ENCODE assay signal across 16 cellular contexts in the genomic region with DNA sequence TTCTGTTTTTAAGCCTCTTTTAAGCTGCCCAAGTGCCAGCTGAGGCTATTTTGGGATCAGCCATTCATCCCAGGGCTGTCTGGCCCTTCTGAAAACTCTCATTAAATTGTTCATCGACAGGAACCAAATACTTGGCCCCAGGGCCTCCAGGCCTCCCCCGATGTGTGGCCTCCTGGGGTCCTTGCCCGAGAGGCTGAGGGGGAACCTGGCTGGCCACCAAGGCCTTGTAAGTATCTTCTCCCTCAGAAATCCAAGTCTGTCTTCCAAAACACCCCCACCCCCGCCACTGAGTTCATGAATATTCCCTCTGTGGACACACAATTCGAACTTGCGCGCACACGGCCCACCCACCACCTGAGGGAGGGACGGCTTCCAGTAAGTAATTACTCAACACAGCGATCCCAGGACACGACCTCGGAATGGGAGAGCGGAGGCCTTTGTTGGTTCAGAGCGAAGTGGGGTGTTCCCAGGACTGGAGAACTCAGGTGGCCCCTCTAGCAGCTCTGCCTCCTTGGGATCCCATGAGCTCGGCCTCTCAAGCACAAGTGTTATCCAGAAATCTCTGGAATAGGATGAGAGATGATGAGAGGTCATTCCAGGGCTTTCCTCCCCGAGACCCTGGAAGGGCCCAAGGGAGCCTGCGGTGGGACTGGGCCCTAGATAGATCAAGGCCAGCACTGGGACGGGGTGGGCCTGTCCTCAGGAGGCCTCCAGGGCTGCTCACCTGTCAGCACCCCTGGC.
DNase-seq lines count a peak whose midpoint lies in the region; ATAC-seq and TF ChIP-seq lines count a peak whose summit lies in the region.
"Had no signal": no experiment of that assay in that cellular context is flagged by ENCODE, and none has a peak within 500 bp of the region (broad histone marks: within the 10 kb centered on the region; RNA-seq: fewer than 3 reads in every experiment).

No MANE protein-coding gene starts in this region.

- H3K36me3 ChIP-seq in heart right ventricle = no peaks in the 10 kb centered on the region
- H3K36me3 ChIP-seq: HAP-1 had no signal

- H3K4me1 ChIP-seq in heart right ventricle = peaks cover 0 to 22% (median 5%) of the 10 kb centered on the region in 9 donors
- H3K4me1 ChIP-seq: HAP-1 had no signal

- WGBS in heart right ventricle, 2 donors = 89 to 90% methylated on average over 18 of the region's 18 CpGs

- TF ChIP-seq CTCF in heart right ventricle (IDR thresholded peaks at IDR 0.05) (no peak), GM10266 (IDR thresholded peaks at IDR 0.05; ENCODE audit: control insufficient read depth, insufficient read depth, low read depth, missing control alignments) (no peak)

- peaks cover 0 to 11% (median 5%) of the 10 kb centered on the region in 7 donors for H3K27me3 ChIP-seq in heart right ventricle

- H3K27ac ChIP-seq in heart right ventricle = peak overlapping the region in 1 of 10 donors; percentile 90
- H3K27ac ChIP-seq in substantia nigra (ENCODE audit: low read depth, low read length, poor library complexity, severe bottlenecking) = no peak overlapping the region

- no peak overlapping the region for H3K4me3 ChIP-seq in heart right ventricle
- H3K4me3 ChIP-seq: HAP-1 had no signal

- peak; percentile 18 for DNase-seq in left cardiac atrium
- DNase-seq in heart right ventricle = no peak
- peak; percentile 1 for DNase-seq in iPS-NIHi7 (ENCODE audit: extremely low spot score)
- DNase-seq in posterior vena cava (ENCODE audit: low spot score) = peak; percentile 70
- no peak for DNase-seq in substantia nigra (lab: John Stamatoyannopoulos, UW)
- DNase-seq in UCSD-AML1 (lab: John Stamatoyannopoulos, UW; ENCODE audit: unreplicated experiment) = no peak
- DNase-seq in GM10266 (ENCODE audit: extremely low spot score) = no peak
- DNase-seq: activated CD4-positive, alpha-beta T cell treated with anti-CD3 and anti-CD28 coated beads, Interleukin-2, amount 50 U/mL, for 1 hour; activated naive CD4-positive, alpha-beta T cell treated with anti-CD3 and anti-CD28 coated beads for 36 hours; KBM-7; NCI-H187 treated with DMSO at 0.1 percent for 48 hours; NCI-H82; nephron progenitor cell; SHP77; stimulated activated CD4-positive, alpha-beta T cell treated with anti-CD3 and anti-CD28 coated beads, Interleukin-12 subunit alpha, Interleukin-12 subunit beta, amount 100 ng/mL, for 4 hours had no signal

- ATAC-seq in left cardiac atrium (no peak), heart right ventricle (no peak)

- intact Hi-C loops in left cardiac atrium (cut with DNase I) (no loop called here), heart right ventricle (cut with DNase I) (no loop called here), posterior vena cava (cut with DNase I) (no loop called here)

- no peaks in the 10 kb centered on the region for H3K9me3 ChIP-seq in heart right ventricle
- H3K9me3 ChIP-seq: HAP-1 had no signal

Comparison
In these comparisons a context has a peak if more than half of its experiments do, and no peak if none do; other contexts are left out.
1. DNase-seq: peak in left cardiac atrium (single experiment), iPS-NIHi7 (single experiment) and posterior vena cava (single experiment); none in heart right ventricle (0 of 2), substantia nigra (0 of 49), UCSD-AML1 (single experiment) and GM10266 (single experiment).